Comparison of ENCODE assay signal across 1 cellular context in the genomic region with DNA sequence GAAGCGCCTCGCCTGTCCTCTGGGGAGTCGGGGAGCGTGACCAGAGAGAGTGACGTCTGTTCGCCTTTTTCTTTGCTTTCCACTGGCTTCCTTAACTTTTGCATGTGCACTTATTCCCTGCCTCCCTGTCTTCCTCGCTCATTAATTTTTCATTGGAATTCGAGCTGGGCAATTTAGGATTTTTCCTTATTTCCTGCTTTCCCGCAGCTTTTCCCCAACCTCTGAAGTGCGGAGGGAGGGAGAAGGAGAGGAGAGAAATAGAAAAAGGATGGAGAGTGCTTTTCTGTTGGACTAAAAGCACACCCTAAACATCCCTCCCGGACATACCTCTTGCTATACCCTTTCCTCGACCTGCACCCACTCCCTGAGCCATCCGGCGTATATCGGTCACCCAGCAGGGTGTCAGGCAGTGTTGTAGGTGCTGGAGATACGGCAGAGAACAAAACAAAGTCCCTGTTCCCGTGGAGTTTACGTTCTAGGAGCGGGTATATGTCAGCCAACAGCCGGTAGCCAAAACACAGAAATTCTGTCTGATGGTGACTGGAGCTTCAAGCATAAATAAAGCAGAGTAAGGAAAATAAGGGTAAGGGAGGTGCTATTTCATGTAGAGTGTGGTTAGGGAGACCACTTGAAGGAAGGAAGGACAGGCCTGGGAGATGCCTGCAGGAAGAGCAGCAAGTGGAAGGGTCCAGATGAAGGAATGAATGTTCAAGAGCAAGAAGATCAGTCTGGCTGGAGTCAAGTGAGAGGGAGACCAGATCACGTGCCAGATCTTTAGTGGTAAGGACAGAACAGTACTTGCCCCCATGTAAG.
TF ChIP-seq lines count a peak whose summit lies in the region.

No MANE protein-coding gene starts in this region.

TF ChIP-seq in K562, 482 proteins besides CTCF, POLR2A, EP300 and RAD21 (continued from another document and continues in another):
- TF ChIP-seq, protein P1, sequence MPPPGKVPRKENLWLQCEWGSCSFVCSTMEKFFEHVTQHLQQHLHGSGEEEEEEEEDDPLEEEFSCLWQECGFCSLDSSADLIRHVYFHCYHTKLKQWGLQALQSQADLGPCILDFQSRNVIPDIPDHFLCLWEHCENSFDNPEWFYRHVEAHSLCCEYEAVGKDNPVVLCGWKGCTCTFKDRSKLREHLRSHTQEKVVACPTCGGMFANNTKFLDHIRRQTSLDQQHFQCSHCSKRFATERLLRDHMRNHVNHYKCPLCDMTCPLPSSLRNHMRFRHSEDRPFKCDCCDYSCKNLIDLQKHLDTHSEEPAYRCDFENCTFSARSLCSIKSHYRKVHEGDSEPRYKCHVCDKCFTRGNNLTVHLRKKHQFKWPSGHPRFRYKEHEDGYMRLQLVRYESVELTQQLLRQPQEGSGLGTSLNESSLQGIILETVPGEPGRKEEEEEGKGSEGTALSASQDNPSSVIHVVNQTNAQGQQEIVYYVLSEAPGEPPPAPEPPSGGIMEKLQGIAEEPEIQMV (tag; conservative IDR thresholded peaks at IDR 0.05; ENCODE audit: low read depth), result no peak
- TF ChIP-seq, protein P2, sequence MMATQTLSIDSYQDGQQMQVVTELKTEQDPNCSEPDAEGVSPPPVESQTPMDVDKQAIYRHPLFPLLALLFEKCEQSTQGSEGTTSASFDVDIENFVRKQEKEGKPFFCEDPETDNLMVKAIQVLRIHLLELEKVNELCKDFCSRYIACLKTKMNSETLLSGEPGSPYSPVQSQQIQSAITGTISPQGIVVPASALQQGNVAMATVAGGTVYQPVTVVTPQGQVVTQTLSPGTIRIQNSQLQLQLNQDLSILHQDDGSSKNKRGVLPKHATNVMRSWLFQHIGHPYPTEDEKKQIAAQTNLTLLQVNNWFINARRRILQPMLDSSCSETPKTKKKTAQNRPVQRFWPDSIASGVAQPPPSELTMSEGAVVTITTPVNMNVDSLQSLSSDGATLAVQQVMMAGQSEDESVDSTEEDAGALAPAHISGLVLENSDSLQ (IDR thresholded peaks at IDR 0.05), result no peak
- no peak for TF ChIP-seq CHD4 (IDR thresholded peaks at IDR 0.05; ENCODE audit: insufficient read depth, insufficient replicate concordance, low read depth, low read length, poor library complexity, severe bottlenecking)
- TF ChIP-seq, protein P3, sequence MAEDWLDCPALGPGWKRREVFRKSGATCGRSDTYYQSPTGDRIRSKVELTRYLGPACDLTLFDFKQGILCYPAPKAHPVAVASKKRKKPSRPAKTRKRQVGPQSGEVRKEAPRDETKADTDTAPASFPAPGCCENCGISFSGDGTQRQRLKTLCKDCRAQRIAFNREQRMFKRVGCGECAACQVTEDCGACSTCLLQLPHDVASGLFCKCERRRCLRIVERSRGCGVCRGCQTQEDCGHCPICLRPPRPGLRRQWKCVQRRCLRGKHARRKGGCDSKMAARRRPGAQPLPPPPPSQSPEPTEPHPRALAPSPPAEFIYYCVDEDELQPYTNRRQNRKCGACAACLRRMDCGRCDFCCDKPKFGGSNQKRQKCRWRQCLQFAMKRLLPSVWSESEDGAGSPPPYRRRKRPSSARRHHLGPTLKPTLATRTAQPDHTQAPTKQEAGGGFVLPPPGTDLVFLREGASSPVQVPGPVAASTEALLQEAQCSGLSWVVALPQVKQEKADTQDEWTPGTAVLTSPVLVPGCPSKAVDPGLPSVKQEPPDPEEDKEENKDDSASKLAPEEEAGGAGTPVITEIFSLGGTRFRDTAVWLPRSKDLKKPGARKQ (CRISPR knock-in tag; IDR thresholded peaks at IDR 0.05), result peak; percentile 7; the same call in 1 of the 2 replicates
- no peak for TF ChIP-seq SAFB (IDR thresholded peaks at IDR 0.05; ENCODE audit: borderline replicate concordance, low read depth, low read length)
- TF ChIP-seq, protein P4, sequence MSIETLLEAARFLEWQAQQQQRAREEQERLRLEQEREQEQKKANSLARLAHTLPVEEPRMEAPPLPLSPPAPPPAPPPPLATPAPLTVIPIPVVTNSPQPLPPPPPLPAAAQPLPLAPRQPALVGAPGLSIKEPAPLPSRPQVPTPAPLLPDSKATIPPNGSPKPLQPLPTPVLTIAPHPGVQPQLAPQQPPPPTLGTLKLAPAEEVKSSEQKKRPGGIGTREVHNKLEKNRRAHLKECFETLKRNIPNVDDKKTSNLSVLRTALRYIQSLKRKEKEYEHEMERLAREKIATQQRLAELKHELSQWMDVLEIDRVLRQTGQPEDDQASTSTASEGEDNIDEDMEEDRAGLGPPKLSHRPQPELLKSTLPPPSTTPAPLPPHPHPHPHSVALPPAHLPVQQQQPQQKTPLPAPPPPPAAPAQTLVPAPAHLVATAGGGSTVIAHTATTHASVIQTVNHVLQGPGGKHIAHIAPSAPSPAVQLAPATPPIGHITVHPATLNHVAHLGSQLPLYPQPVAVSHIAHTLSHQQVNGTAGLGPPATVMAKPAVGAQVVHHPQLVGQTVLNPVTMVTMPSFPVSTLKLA (conservative IDR thresholded peaks at IDR 0.05), result peak in 1 of 2 experiments; percentile 12; a peak in 2 of 4 replicates
- TF ChIP-seq ZNF830 (CRISPR knock-in tag; IDR thresholded peaks at IDR 0.05), result 0 out of 2 replicates have a peak, but pooled peaks have one; percentile 2
- TF ChIP-seq SMAD3 (CRISPR knock-in tag; conservative IDR thresholded peaks at IDR 0.05), result no peak
- no peak for TF ChIP-seq SMARCA4 (IDR thresholded peaks at IDR 0.05)
- TF ChIP-seq PCBP1 (IDR thresholded peaks at IDR 0.05; ENCODE audit: low read depth, low read length, poor library complexity, severe bottlenecking), result no peak
- TF ChIP-seq CREM (IDR thresholded peaks at IDR 0.05; ENCODE audit: low read depth), result no peak
- no peak for TF ChIP-seq ARHGAP35 (IDR thresholded peaks at IDR 0.05; ENCODE audit: partially characterized antibody)
- no peak for TF ChIP-seq HLTF (IDR thresholded peaks at IDR 0.05)
- no peak for TF ChIP-seq CHCHD3 (CRISPR knock-in tag; IDR thresholded peaks at IDR 0.05)
- TF ChIP-seq, protein P5, sequence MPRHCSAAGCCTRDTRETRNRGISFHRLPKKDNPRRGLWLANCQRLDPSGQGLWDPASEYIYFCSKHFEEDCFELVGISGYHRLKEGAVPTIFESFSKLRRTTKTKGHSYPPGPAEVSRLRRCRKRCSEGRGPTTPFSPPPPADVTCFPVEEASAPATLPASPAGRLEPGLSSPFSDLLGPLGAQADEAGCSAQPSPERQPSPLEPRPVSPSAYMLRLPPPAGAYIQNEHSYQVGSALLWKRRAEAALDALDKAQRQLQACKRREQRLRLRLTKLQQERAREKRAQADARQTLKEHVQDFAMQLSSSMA (CRISPR knock-in tag; IDR thresholded peaks at IDR 0.05), result no peak
- TF ChIP-seq KLF6 (CRISPR knock-in tag; IDR thresholded peaks at IDR 0.05; ENCODE audit: borderline replicate concordance), result no peak
- no peak for TF ChIP-seq TAF15 (IDR thresholded peaks at IDR 0.05; ENCODE audit: low read depth, low read length)
- no peak for TF ChIP-seq ZFP30 (CRISPR knock-in tag; IDR thresholded peaks at IDR 0.05; ENCODE audit: borderline replicate concordance)
- TF ChIP-seq HMGN3 (IDR thresholded peaks at IDR 0.05; ENCODE audit: borderline replicate concordance, extremely low read depth, insufficient read length, low read depth, low read length), result no peak
- TF ChIP-seq CEBPG (CRISPR knock-in tag; IDR thresholded peaks at IDR 0.05), result no peak
- TF ChIP-seq CEBPG (tag; conservative IDR thresholded peaks at IDR 0.05 in 1 of 2, IDR thresholded peaks at IDR 0.05 in 1 of 2), result no peak
- TF ChIP-seq PTBP1 (IDR thresholded peaks at IDR 0.05; ENCODE audit: low read depth, low read length), result no peak
- TF ChIP-seq ZNF316 (IDR thresholded peaks at IDR 0.05), result peak; percentile 11; the same call in 1 of the 2 replicates
- TF ChIP-seq ZNF224 (CRISPR knock-in tag; IDR thresholded peaks at IDR 0.05), result no peak
- no peak for TF ChIP-seq KLF10 (CRISPR knock-in tag; IDR thresholded peaks at IDR 0.05)
- TF ChIP-seq TOE1 (IDR thresholded peaks at IDR 0.05; ENCODE audit: borderline replicate concordance), result no peak
- no peak for TF ChIP-seq TOE1 (CRISPR knock-in tag; IDR thresholded peaks at IDR 0.05; ENCODE audit: borderline replicate concordance, low read depth)
- no peak for TF ChIP-seq FUS (optimal IDR thresholded peaks at IDR 0.05; ENCODE audit: low read depth, low read length)
- TF ChIP-seq, protein P6, sequence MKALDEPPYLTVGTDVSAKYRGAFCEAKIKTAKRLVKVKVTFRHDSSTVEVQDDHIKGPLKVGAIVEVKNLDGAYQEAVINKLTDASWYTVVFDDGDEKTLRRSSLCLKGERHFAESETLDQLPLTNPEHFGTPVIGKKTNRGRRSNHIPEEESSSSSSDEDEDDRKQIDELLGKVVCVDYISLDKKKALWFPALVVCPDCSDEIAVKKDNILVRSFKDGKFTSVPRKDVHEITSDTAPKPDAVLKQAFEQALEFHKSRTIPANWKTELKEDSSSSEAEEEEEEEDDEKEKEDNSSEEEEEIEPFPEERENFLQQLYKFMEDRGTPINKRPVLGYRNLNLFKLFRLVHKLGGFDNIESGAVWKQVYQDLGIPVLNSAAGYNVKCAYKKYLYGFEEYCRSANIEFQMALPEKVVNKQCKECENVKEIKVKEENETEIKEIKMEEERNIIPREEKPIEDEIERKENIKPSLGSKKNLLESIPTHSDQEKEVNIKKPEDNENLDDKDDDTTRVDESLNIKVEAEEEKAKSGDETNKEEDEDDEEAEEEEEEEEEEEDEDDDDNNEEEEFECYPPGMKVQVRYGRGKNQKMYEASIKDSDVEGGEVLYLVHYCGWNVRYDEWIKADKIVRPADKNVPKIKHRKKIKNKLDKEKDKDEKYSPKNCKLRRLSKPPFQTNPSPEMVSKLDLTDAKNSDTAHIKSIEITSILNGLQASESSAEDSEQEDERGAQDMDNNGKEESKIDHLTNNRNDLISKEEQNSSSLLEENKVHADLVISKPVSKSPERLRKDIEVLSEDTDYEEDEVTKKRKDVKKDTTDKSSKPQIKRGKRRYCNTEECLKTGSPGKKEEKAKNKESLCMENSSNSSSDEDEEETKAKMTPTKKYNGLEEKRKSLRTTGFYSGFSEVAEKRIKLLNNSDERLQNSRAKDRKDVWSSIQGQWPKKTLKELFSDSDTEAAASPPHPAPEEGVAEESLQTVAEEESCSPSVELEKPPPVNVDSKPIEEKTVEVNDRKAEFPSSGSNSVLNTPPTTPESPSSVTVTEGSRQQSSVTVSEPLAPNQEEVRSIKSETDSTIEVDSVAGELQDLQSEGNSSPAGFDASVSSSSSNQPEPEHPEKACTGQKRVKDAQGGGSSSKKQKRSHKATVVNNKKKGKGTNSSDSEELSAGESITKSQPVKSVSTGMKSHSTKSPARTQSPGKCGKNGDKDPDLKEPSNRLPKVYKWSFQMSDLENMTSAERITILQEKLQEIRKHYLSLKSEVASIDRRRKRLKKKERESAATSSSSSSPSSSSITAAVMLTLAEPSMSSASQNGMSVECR (CRISPR knock-in tag; IDR thresholded peaks at IDR 0.05), result no peak
- TF ChIP-seq HDAC2 (IDR thresholded peaks at IDR 0.05), result 0 out of 2 replicates have a peak, but pooled peaks have one; percentile 14
- no peak for TF ChIP-seq CSDE1 (IDR thresholded peaks at IDR 0.05)
- no peak for TF ChIP-seq RB1 (IDR thresholded peaks at IDR 0.05; ENCODE audit: low read depth)
- TF ChIP-seq KAT8 (IDR thresholded peaks at IDR 0.05; ENCODE audit: low read depth), result no peak
- no peak for TF ChIP-seq ZNF583 (CRISPR knock-in tag; IDR thresholded peaks at IDR 0.05)
- TF ChIP-seq SMC3 (conservative IDR thresholded peaks at IDR 0.05; ENCODE audit: insufficient read depth, low read depth, low read length), result no peak
- no peak for TF ChIP-seq NFYB (IDR thresholded peaks at IDR 0.05; ENCODE audit: extremely low read depth, insufficient read length)
- TF ChIP-seq, protein P7, sequence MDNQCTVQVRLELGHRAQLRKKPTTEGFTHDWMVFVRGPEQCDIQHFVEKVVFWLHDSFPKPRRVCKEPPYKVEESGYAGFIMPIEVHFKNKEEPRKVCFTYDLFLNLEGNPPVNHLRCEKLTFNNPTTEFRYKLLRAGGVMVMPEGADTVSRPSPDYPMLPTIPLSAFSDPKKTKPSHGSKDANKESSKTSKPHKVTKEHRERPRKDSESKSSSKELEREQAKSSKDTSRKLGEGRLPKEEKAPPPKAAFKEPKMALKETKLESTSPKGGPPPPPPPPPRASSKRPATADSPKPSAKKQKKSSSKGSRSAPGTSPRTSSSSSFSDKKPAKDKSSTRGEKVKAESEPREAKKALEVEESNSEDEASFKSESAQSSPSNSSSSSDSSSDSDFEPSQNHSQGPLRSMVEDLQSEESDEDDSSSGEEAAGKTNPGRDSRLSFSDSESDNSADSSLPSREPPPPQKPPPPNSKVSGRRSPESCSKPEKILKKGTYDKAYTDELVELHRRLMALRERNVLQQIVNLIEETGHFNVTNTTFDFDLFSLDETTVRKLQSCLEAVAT (IDR thresholded peaks at IDR 0.05), result peak in 1 of 2 experiments; percentile 63; a peak in 1 of 4 replicates
- TF ChIP-seq, protein P8, sequence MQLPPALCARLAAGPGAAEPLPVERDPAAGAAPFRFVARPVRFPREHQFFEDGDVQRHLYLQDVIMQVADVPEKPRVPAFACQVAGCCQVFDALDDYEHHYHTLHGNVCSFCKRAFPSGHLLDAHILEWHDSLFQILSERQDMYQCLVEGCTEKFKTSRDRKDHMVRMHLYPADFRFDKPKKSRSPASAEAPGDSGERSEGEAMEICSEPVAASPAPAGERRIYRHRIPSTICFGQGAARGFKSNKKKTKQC (CRISPR knock-in tag; IDR thresholded peaks at IDR 0.05), result no peak; the same call in 1 of the 2 replicates
- no peak for TF ChIP-seq FOXK1 (CRISPR knock-in tag; IDR thresholded peaks at IDR 0.05; ENCODE audit: borderline replicate concordance)
- TF ChIP-seq, protein P9, sequence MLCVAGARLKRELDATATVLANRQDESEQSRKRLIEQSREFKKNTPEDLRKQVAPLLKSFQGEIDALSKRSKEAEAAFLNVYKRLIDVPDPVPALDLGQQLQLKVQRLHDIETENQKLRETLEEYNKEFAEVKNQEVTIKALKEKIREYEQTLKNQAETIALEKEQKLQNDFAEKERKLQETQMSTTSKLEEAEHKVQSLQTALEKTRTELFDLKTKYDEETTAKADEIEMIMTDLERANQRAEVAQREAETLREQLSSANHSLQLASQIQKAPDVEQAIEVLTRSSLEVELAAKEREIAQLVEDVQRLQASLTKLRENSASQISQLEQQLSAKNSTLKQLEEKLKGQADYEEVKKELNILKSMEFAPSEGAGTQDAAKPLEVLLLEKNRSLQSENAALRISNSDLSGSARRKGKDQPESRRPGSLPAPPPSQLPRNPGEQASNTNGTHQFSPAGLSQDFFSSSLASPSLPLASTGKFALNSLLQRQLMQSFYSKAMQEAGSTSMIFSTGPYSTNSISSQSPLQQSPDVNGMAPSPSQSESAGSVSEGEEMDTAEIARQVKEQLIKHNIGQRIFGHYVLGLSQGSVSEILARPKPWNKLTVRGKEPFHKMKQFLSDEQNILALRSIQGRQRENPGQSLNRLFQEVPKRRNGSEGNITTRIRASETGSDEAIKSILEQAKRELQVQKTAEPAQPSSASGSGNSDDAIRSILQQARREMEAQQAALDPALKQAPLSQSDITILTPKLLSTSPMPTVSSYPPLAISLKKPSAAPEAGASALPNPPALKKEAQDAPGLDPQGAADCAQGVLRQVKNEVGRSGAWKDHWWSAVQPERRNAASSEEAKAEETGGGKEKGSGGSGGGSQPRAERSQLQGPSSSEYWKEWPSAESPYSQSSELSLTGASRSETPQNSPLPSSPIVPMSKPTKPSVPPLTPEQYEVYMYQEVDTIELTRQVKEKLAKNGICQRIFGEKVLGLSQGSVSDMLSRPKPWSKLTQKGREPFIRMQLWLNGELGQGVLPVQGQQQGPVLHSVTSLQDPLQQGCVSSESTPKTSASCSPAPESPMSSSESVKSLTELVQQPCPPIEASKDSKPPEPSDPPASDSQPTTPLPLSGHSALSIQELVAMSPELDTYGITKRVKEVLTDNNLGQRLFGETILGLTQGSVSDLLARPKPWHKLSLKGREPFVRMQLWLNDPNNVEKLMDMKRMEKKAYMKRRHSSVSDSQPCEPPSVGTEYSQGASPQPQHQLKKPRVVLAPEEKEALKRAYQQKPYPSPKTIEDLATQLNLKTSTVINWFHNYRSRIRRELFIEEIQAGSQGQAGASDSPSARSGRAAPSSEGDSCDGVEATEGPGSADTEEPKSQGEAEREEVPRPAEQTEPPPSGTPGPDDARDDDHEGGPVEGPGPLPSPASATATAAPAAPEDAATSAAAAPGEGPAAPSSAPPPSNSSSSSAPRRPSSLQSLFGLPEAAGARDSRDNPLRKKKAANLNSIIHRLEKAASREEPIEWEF (CRISPR knock-in tag; IDR thresholded peaks at IDR 0.05), result no peak
- no peak for TF ChIP-seq SRSF3 (IDR thresholded peaks at IDR 0.05; ENCODE audit: insufficient read depth, low read length)
